10 cellular contexts compared by ENCODE assay signal in genomic region chr2:237315170-237315880, GRCh38.
A peak's percentile ranks its signal among the peaks of the same experiment; 100 is the strongest.
DNase-seq lines count a peak whose midpoint lies in the region; ATAC-seq and TF ChIP-seq lines count a peak whose summit lies in the region.
"Had no signal": no experiment of that assay in that cellular context is flagged by ENCODE, and none has a peak within 500 bp of the region (broad histone marks: within the 10 kb centered on the region; RNA-seq: fewer than 3 reads in every experiment).

No MANE protein-coding gene starts in this region.

- H3K9me3 ChIP-seq in SK-N-MC (ENCODE audit: low read depth, low read length) (no peaks in the 10 kb centered on the region), gastroesophageal sphincter (no peaks in the 10 kb centered on the region)
- no peaks in the 10 kb centered on the region for H3K9me3 ChIP-seq in naive thymus-derived CD4-positive, alpha-beta T cell (ENCODE audit: control insufficient read depth in 2 of 3, low read length in 3 of 3)
- H3K9me3 ChIP-seq: A549 had no signal

- 0 out of 2 replicates have a peak overlapping the region, but pooled peaks have one; percentile 26 for H3K27ac ChIP-seq in SK-N-MC
- peak overlapping the region; percentile 92 to 98 (median 94) for H3K27ac ChIP-seq in gastroesophageal sphincter
- H3K27ac ChIP-seq in naive thymus-derived CD4-positive, alpha-beta T cell (ENCODE audit: low read depth, low read length) = no peak overlapping the region
- H3K27ac ChIP-seq: A549 had no signal

- H3K9ac ChIP-seq in SK-N-MC (ENCODE audit: insufficient read length) = no peak overlapping the region

- POLR2A ChIA-PET in naive thymus-derived CD4-positive, alpha-beta T cell (lab: Charles Lee) = no interaction called here

- CTCF ChIA-PET in naive thymus-derived CD4-positive, alpha-beta T cell (lab: Charles Lee) = no interaction called here

- H3K4me1 ChIP-seq in gastroesophageal sphincter = peaks cover 17 to 79% (median 18%) of the 10 kb centered on the region in 3 donors
- H3K4me1 ChIP-seq in naive thymus-derived CD4-positive, alpha-beta T cell (ENCODE audit: control insufficient read depth in 2 of 2, insufficient read depth in 2 of 2, low read length in 2 of 2) = no peaks in the 10 kb centered on the region

- DNase-seq in A172 (ENCODE audit: low spot score) (peak; percentile 90), SK-N-MC (ENCODE audit: low read depth, low spot score) (no peak), NCI-H1930 (lab: John Stamatoyannopoulos, UW) (no peak), NCI-H2029 (lab: John Stamatoyannopoulos, UW) (no peak)
- DNase-seq in naive thymus-derived CD4-positive, alpha-beta T cell = no peak

- ATAC-seq in gastroesophageal sphincter (peak; percentile 92), GM21360 (IDR thresholded peaks at IDR 0.05; ENCODE audit: unreplicated experiment) (no peak)
- no peak for ATAC-seq in naive thymus-derived CD4-positive, alpha-beta T cell
- ATAC-seq: A549 had no signal

- intact Hi-C loops in naive thymus-derived CD4-positive, alpha-beta T cell (cut with micrococcal nuclease) = no loop called here

- WGBS in gastroesophageal sphincter (ENCODE audit: low coverage in 1 of 2), 2 donors = 13 to 17% methylated on average over 6 to 9 of the region's 14 CpGs

- H3K4me3 ChIP-seq in SK-N-MC = no peak overlapping the region
- H3K4me3 ChIP-seq in gastroesophageal sphincter = no peak overlapping the region
- no peak overlapping the region for H3K4me3 ChIP-seq in naive thymus-derived CD4-positive, alpha-beta T cell (ENCODE audit: low read length)
- H3K4me3 ChIP-seq: A549 had no signal

- H3K27me3 ChIP-seq in gastroesophageal sphincter = no peaks in the 10 kb centered on the region
- H3K27me3 ChIP-seq in naive thymus-derived CD4-positive, alpha-beta T cell (ENCODE audit: control insufficient read depth in 2 of 2, insufficient read depth in 2 of 2, low read length in 2 of 2) = no peaks in the 10 kb centered on the region

- TF ChIP-seq POLR2A in gastroesophageal sphincter (IDR thresholded peaks at IDR 0.05) = no peak

- H3K27me3 Mint-ChIP-seq in nephron (ENCODE audit: low read depth) = peaks cover 4% of the 10 kb centered on the region
- H3K27me3 Mint-ChIP-seq in naive thymus-derived CD4-positive, alpha-beta T cell = peaks cover 0 to 11% (median 2%) of the 10 kb centered on the region in 5 donors

- H3K36me3 ChIP-seq in SK-N-MC (ENCODE audit: insufficient read depth, low read length) (no peaks in the 10 kb centered on the region), gastroesophageal sphincter (no peaks in the 10 kb centered on the region)
- no peaks in the 10 kb centered on the region for H3K36me3 ChIP-seq in naive thymus-derived CD4-positive, alpha-beta T cell (ENCODE audit: control insufficient read depth in 2 of 3, insufficient read depth in 3 of 3, low read length in 3 of 3)

- H3K27ac Mint-ChIP-seq in nephron = peak overlapping the region; percentile 96 to 99 (median 99)
- no peak overlapping the region for H3K27ac Mint-ChIP-seq in naive thymus-derived CD4-positive, alpha-beta T cell
- H3K27ac Mint-ChIP-seq: T-helper 1 cell treated with Interleukin-12 subunit alpha and Interleukin-12 subunit beta and Interleukin-4 antibody, amounts not matched to agents 30 μg/mL and 1 μg/mL, for 36 hours had no signal

- H3K9me3 Mint-ChIP-seq in nephron = no peaks in the 10 kb centered on the region
- peaks cover 0 to 1% (median 0%) of the 10 kb centered on the region in 11 donors for H3K9me3 Mint-ChIP-seq in naive thymus-derived CD4-positive, alpha-beta T cell
- H3K9me3 Mint-ChIP-seq: T-helper 1 cell treated with Interleukin-12 subunit alpha and Interleukin-12 subunit beta and Interleukin-4 antibody, amounts not matched to agents 30 μg/mL and 1 μg/mL, for 36 hours had no signal

- H3K4me1 Mint-ChIP-seq in nephron = peaks cover 66% of the 10 kb centered on the region
- peaks cover 0 to 2% (median 0%) of the 10 kb centered on the region in 7 donors for H3K4me1 Mint-ChIP-seq in naive thymus-derived CD4-positive, alpha-beta T cell

- H3K36me3 Mint-ChIP-seq in nephron (ENCODE audit: low read depth) = peaks cover 10% of the 10 kb centered on the region
- H3K36me3 Mint-ChIP-seq in naive thymus-derived CD4-positive, alpha-beta T cell = no peaks in the 10 kb centered on the region

- peak overlapping the region; percentile 6 to 41 (median 18) for H3K4me3 Mint-ChIP-seq in nephron
- no peak overlapping the region for H3K4me3 Mint-ChIP-seq in naive thymus-derived CD4-positive, alpha-beta T cell
- H3K4me3 Mint-ChIP-seq: T-helper 1 cell treated with Interleukin-12 subunit alpha and Interleukin-12 subunit beta and Interleukin-4 antibody, amounts not matched to agents 30 μg/mL and 1 μg/mL, for 36 hours had no signal

- TF ChIP-seq CTCF in gastroesophageal sphincter (IDR thresholded peaks at IDR 0.05) = peak; percentile 67 to 88 (median 80)
- peak in 1 of 3 experiments; percentile 16 for TF ChIP-seq CTCF in nephron (IDR thresholded peaks at IDR 0.05; ENCODE audit: unreplicated experiment in 3 of 3)

- no peak for TF ChIP-seq EP300 in gastroesophageal sphincter (IDR thresholded peaks at IDR 0.05)

Comparison
In these comparisons a context has a peak if more than half of its experiments do, and no peak if none do; other contexts are left out.
1. H3K27ac Mint-ChIP-seq: peak in nephron (3 of 3); none in naive thymus-derived CD4-positive, alpha-beta T cell (0 of 9).
2. H3K4me3 Mint-ChIP-seq: peak in nephron (3 of 3); none in naive thymus-derived CD4-positive, alpha-beta T cell (0 of 10).